Comparison of ENCODE assay signal across 13 cellular contexts in genomic region chr1:33119050-33119449, GRCh38.
"Had no signal": no experiment of that assay in that cellular context is flagged by ENCODE, and none has a peak within 500 bp of the region (broad histone marks: within the 10 kb centered on the region; RNA-seq: fewer than 3 reads in every experiment).

No MANE protein-coding gene starts in this region.

- H3K4me3 ChIP-seq: ascending aorta, heart left ventricle, psoas muscle, right lobe of liver had no signal

- H3K36me3 Mint-ChIP-seq: natural killer cell had no signal

- H3K27ac Mint-ChIP-seq: activated naive CD8-positive, alpha-beta T cell treated with anti-CD3 and anti-CD28 coated beads, Interleukin-2, amount 50 U/mL, for 24 hours; activated T-helper 2 cell treated with anti-CD3 and anti-CD28 coated beads, Interferon-gamma antibody, Interleukin-2, Interleukin-4, amounts not matched to agents 10 μg/mL and 5 μg/mL and 100 μg/mL, durations not matched to agents 14 hours and 24 hours and 36 hours; natural killer cell had no signal

- H3K9me3 ChIP-seq: ascending aorta, heart left ventricle, psoas muscle, right lobe of liver had no signal

- H3K4me1 ChIP-seq: ascending aorta, heart left ventricle, psoas muscle, right lobe of liver had no signal

- DNase-seq: activated CD4-positive, CD25-positive, alpha-beta regulatory T cell treated with anti-CD3 and anti-CD28 coated beads, Interleukin-2, amount 50 U/mL, for 72 hours; activated naive CD8-positive, alpha-beta T cell treated with anti-CD3 and anti-CD28 coated beads, Interleukin-2, amount 50 U/mL, for 24 hours; activated T-cell treated with anti-CD3 and anti-CD28 coated beads for 4 hours; heart left ventricle; natural killer cell; occipital lobe; psoas muscle; right lobe of liver; stimulated activated naive CD4-positive, alpha-beta T cell; substantia nigra; T-helper 9 cell had no signal

- H3K9me3 Mint-ChIP-seq: activated naive CD8-positive, alpha-beta T cell treated with anti-CD3 and anti-CD28 coated beads, Interleukin-2, amount 50 U/mL, for 24 hours; activated T-helper 2 cell treated with anti-CD3 and anti-CD28 coated beads, Interferon-gamma antibody, Interleukin-2, Interleukin-4, amounts not matched to agents 10 μg/mL and 5 μg/mL and 100 μg/mL, durations not matched to agents 14 hours and 24 hours and 36 hours; natural killer cell had no signal

- H3K27me3 Mint-ChIP-seq: activated naive CD8-positive, alpha-beta T cell treated with anti-CD3 and anti-CD28 coated beads, Interleukin-2, amount 50 U/mL, for 24 hours had no signal

- H3K4me3 Mint-ChIP-seq: activated naive CD8-positive, alpha-beta T cell treated with anti-CD3 and anti-CD28 coated beads, Interleukin-2, amount 50 U/mL, for 24 hours; natural killer cell had no signal

- H3K27ac ChIP-seq: ascending aorta, heart left ventricle, psoas muscle, right lobe of liver had no signal

- H3K36me3 ChIP-seq: ascending aorta, heart left ventricle, right lobe of liver had no signal

- H3K4me1 Mint-ChIP-seq: activated naive CD8-positive, alpha-beta T cell treated with anti-CD3 and anti-CD28 coated beads, Interleukin-2, amount 50 U/mL, for 24 hours; natural killer cell had no signal

- H3K27me3 ChIP-seq: ascending aorta, heart left ventricle, right lobe of liver had no signal
